Comparison of ENCODE assay signal across 16 cellular contexts in genomic region chrX:23855569-23855968, GRCh38. TPM values are rescaled to one million over a fixed set of nuclear protein-coding genes. Genes with fewer than 3 reads are reported as not detected.
DNase-seq lines count a peak whose midpoint lies in the region; ATAC-seq and TF ChIP-seq lines count a peak whose summit lies in the region.
"Had no signal": no experiment of that assay in that cellular context is flagged by ENCODE, and none has a peak within 500 bp of the region (broad histone marks: within the 10 kb centered on the region; RNA-seq: fewer than 3 reads in every experiment).

No MANE protein-coding gene starts in this region.

- H4K8ac ChIP-seq in trophoblast cell (ENCODE audit: low read depth, low read length): no peak overlapping the region

- no peak overlapping the region for H3K9ac ChIP-seq in trophoblast cell (ENCODE audit: low read length)

- no peak overlapping the region for H2BK120ac ChIP-seq in trophoblast cell (ENCODE audit: insufficient read depth, low read length, poor library complexity)

- no peak for TF ChIP-seq POLR2A in NB4 (IDR thresholded peaks at IDR 0.05; ENCODE audit: extremely low read depth, insufficient read length)

- H3K4ac ChIP-seq in trophoblast cell (ENCODE audit: low read depth, low read length): no peak overlapping the region

- no peaks in the 10 kb centered on the region for H3K79me1 ChIP-seq in trophoblast cell (ENCODE audit: low read length)

- no peak overlapping the region for H4K91ac ChIP-seq in trophoblast cell (ENCODE audit: low read depth, low read length)

- H4K12ac ChIP-seq in trophoblast cell (ENCODE audit: low read depth, low read length): no peak overlapping the region

- no peak overlapping the region for H2BK5ac ChIP-seq in trophoblast cell (ENCODE audit: low read depth, low read length, poor library complexity)

- no peak overlapping the region for H2AK5ac ChIP-seq in trophoblast cell (ENCODE audit: low read length)

- no peak overlapping the region for H2BK12ac ChIP-seq in trophoblast cell (ENCODE audit: low read length)

- H3K27ac ChIP-seq in HL-60 (replicated peaks): peak overlapping the region; percentile 33
- no peak overlapping the region for H3K27ac ChIP-seq in trophoblast cell (ENCODE audit: low read depth, low read length)

- H3K79me2 ChIP-seq in trophoblast cell (ENCODE audit: control insufficient read depth, insufficient read depth, low read length, poor library complexity): no peaks in the 10 kb centered on the region

- H3K36me3 ChIP-seq in trophoblast cell (ENCODE audit: control insufficient read depth in 1 of 2, insufficient read depth in 2 of 2, low read length in 2 of 2): no peaks in the 10 kb centered on the region

- H3K9me3 ChIP-seq in trophoblast cell (ENCODE audit: insufficient read depth, low read depth, low read length): no peaks in the 10 kb centered on the region

- no peak for ATAC-seq in HG03469 (IDR thresholded peaks at IDR 0.05; ENCODE audit: unreplicated experiment)

- TF ChIP-seq CTCF in HL-60 (IDR thresholded peaks at IDR 0.05; ENCODE audit: insufficient read depth, low read length) (no peak), NB4 (IDR thresholded peaks at IDR 0.05; ENCODE audit: low read depth, low read length) (no peak)

- H3K23ac ChIP-seq in trophoblast cell (ENCODE audit: low read length): no peak overlapping the region

- H3K4me1 ChIP-seq in trophoblast cell (ENCODE audit: control insufficient read depth in 1 of 2, insufficient read depth in 2 of 2, low read length in 2 of 2): no peaks in the 10 kb centered on the region

- no peak overlapping the region for H3K4me2 ChIP-seq in trophoblast cell (ENCODE audit: low read length)

- no peak overlapping the region for H3K18ac ChIP-seq in trophoblast cell (ENCODE audit: low read length)

- H3K27me3 ChIP-seq in HL-60 (ENCODE audit: insufficient read depth, poor library complexity, severe bottlenecking) (no peaks in the 10 kb centered on the region), trophoblast cell (ENCODE audit: insufficient read depth, low read length) (no peaks in the 10 kb centered on the region)

- no CpG with 5 or more reads among the region's 4 CpGs for WGBS in trophoblast cell (ENCODE audit: extremely low coverage, insufficient coverage, insufficient read length)

- H2AFZ ChIP-seq in trophoblast cell (ENCODE audit: insufficient read depth, low read length, poor library complexity): no peak overlapping the region

- H3K4me3 ChIP-seq in HL-60 (replicated peaks; ENCODE audit: insufficient read depth, low read length) (no peak overlapping the region), NB4 (ENCODE audit: low read depth, low read length) (no peak overlapping the region), trophoblast cell (ENCODE audit: low read depth, low read length) (no peak overlapping the region)

- H3K14ac ChIP-seq in trophoblast cell (ENCODE audit: low read length): no peak overlapping the region

- DNase-seq in HL-60 (ENCODE audit: low read depth in 1 of 2, low spot score in 1 of 2) (peak in 1 of 2 experiments; percentile 47), NB4 (ENCODE audit: low read depth) (peak; percentile 69), foreskin melanocyte (peak; percentile 69), trophoblast cell (peak; percentile 69 to 79), NCI-H2227 treated with DMSO at 0.1 percent for 48 hours (lab: John Stamatoyannopoulos, UW) (no peak), DMS53 (lab: John Stamatoyannopoulos, UW) (no peak)
- DNase-seq: COR-L47, DMS153, EL, HFFc6, Karpas-422, NCI-H1417 treated with DMSO at 0.1 percent for 48 hours, NCI-H2029, NCI-H2171, NCI-H774 had no signal

RNA-seq across cellular contexts. Expression of gene APOO, which starts 52.2 kb away (rescaled TPM):
- 42.5 and 48.6 TPM in 2 replicates for polyA plus RNA-seq in trophoblast cell (2013)

RNA-seq across cellular contexts. Expression of gene CXorf58, which starts 52.2 kb away (rescaled TPM):
- 0.03 TPM in 1 of 2 replicates, not detected in the other for polyA plus RNA-seq in trophoblast cell (2013)

Comparison
In these comparisons a context has a peak if more than half of its experiments do, and no peak if none do; other contexts are left out.
1. DNase-seq: peak in NB4 (single experiment), foreskin melanocyte (single experiment) and trophoblast cell (2 of 2); none in NCI-H2227 treated with DMSO at 0.1 percent for 48 hours (single experiment) and DMS53 (single experiment).